In genomic region chr16:85378145-85379040, GRCh38 we compare ENCODE assay signal across 1 cellular context.
A peak's percentile ranks its signal among the peaks of the same experiment; 100 is the strongest.
TF ChIP-seq lines count a peak whose summit lies in the region.

No MANE protein-coding gene starts in this region.

TF ChIP-seq in K562, 482 proteins besides CTCF, POLR2A, EP300 and RAD21 (continued from another document and continues in another):
- TF ChIP-seq ZNF592 (IDR thresholded peaks at IDR 0.05), result peak; percentile 25; the same call in 1 of the 2 replicates
- TF ChIP-seq SMARCA5 (IDR thresholded peaks at IDR 0.05), result peak; percentile 89
- TF ChIP-seq CBX3 (IDR thresholded peaks at IDR 0.05; ENCODE audit: borderline replicate concordance in 1 of 2, low read length in 2 of 2), result peak in 1 of 2 experiments; percentile 10; a peak in 1 of 3 replicates
- no peak for TF ChIP-seq TGIF2 (CRISPR knock-in tag; IDR thresholded peaks at IDR 0.05)
- TF ChIP-seq HDAC1 (IDR thresholded peaks at IDR 0.05), result peak in 1 of 2 experiments; percentile 42; a peak in 1 of 4 replicates
- TF ChIP-seq ZFP1 (CRISPR knock-in tag; IDR thresholded peaks at IDR 0.05), result no peak
- 0 out of 2 replicates have a peak, but pooled peaks have one; percentile 19 for TF ChIP-seq FOXP1 (CRISPR knock-in tag; IDR thresholded peaks at IDR 0.05)
- peak in 1 of 2 experiments; percentile 40; a peak in 2 of 4 replicates for TF ChIP-seq RCOR1 (IDR thresholded peaks at IDR 0.05; ENCODE audit: borderline replicate concordance in 1 of 2, low read depth in 2 of 2, low read length in 2 of 2)
- TF ChIP-seq RBM25 (IDR thresholded peaks at IDR 0.05; ENCODE audit: low read depth, low read length, severe bottlenecking), result peak; percentile 91
- TF ChIP-seq CREB3 (tag; conservative IDR thresholded peaks at IDR 0.05; ENCODE audit: low read depth), result 0 out of 2 replicates have a peak, but pooled peaks have one; percentile 49
- TF ChIP-seq USF1 (CRISPR knock-in tag; IDR thresholded peaks at IDR 0.05), result peak; percentile 38; the same call in 1 of the 2 replicates
- no peak for TF ChIP-seq HMGXB4 (CRISPR knock-in tag; IDR thresholded peaks at IDR 0.05)
- no peak for TF ChIP-seq PRMT5 (CRISPR knock-in tag; IDR thresholded peaks at IDR 0.05)
- TF ChIP-seq ZZZ3 (IDR thresholded peaks at IDR 0.05), result no peak
- peak; percentile 95 for TF ChIP-seq BCOR (IDR thresholded peaks at IDR 0.05)
- TF ChIP-seq FOXA3 (CRISPR knock-in tag; conservative IDR thresholded peaks at IDR 0.05 in 1 of 2, IDR thresholded peaks at IDR 0.05 in 1 of 2), result peak in 1 of 2 experiments; percentile 72; a peak in 2 of 4 replicates
- TF ChIP-seq ZNF740 (CRISPR knock-in tag; IDR thresholded peaks at IDR 0.05), result peak; percentile 70; the same call in 1 of the 2 replicates
- TF ChIP-seq ZNF740 (tag; IDR thresholded peaks at IDR 0.05), result no peak
- TF ChIP-seq ZBTB7A (IDR thresholded peaks at IDR 0.05; ENCODE audit: borderline replicate concordance, control insufficient read depth, low read depth, low read length), result peak; percentile 9; the same call in 1 of the 2 replicates
- TF ChIP-seq U2AF2 (optimal IDR thresholded peaks at IDR 0.05; ENCODE audit: low read depth, low read length), result no peak
- peak; percentile 77 to 88 for TF ChIP-seq KDM1A (IDR thresholded peaks at IDR 0.05)
- no peak for TF ChIP-seq L3MBTL2 (IDR thresholded peaks at IDR 0.05)
- TF ChIP-seq ZBTB33 (CRISPR knock-in tag; IDR thresholded peaks at IDR 0.05), result peak; percentile 99
- no peak for TF ChIP-seq CTBP1 (IDR thresholded peaks at IDR 0.05; ENCODE audit: borderline replicate concordance)
- peak; percentile 37 for TF ChIP-seq ZNF583 (CRISPR knock-in tag; IDR thresholded peaks at IDR 0.05)
- TF ChIP-seq ZNF253 (CRISPR knock-in tag; conservative IDR thresholded peaks at IDR 0.05), result no peak
- no peak for TF ChIP-seq SPI1 (IDR thresholded peaks at IDR 0.05; ENCODE audit: borderline replicate concordance, low read depth, low read length)
- 0 out of 2 replicates have a peak, but pooled peaks have one; percentile 70 for TF ChIP-seq FOXO4 (CRISPR knock-in tag; IDR thresholded peaks at IDR 0.05)
- peak; percentile 84; the same call in 1 of the 2 replicates for TF ChIP-seq ZKSCAN8 (CRISPR knock-in tag; IDR thresholded peaks at IDR 0.05)
- no peak for TF ChIP-seq DLX4 (CRISPR knock-in tag; IDR thresholded peaks at IDR 0.05)
- TF ChIP-seq ZNF584 (CRISPR knock-in tag; IDR thresholded peaks at IDR 0.05; ENCODE audit: low read depth), result 0 out of 2 replicates have a peak, but pooled peaks have one; percentile 28
- TF ChIP-seq REST (CRISPR knock-in tag; IDR thresholded peaks at IDR 0.05; ENCODE audit: low read depth), result 0 out of 2 replicates have a peak, but pooled peaks have one; percentile 16
- 0 out of 2 replicates have a peak, but pooled peaks have one; percentile 32 for TF ChIP-seq ZBTB9 (CRISPR knock-in tag; IDR thresholded peaks at IDR 0.05)
- peak; percentile 16 for TF ChIP-seq WHSC1 (IDR thresholded peaks at IDR 0.05; ENCODE audit: low read length)
- TF ChIP-seq ZBTB11 (CRISPR knock-in tag; IDR thresholded peaks at IDR 0.05), result peak in 1 of 3 experiments; percentile 17; a peak in 1 of 6 replicates
- peak; percentile 46; the same call in 1 of the 2 replicates for TF ChIP-seq ZNF263 (CRISPR knock-in tag; IDR thresholded peaks at IDR 0.05; ENCODE audit: borderline replicate concordance)
